Comparison of ENCODE assay signal across 22 cellular contexts in genomic region chr12:5723711-5724252, GRCh38.
A peak's percentile ranks its signal among the peaks of the same experiment; 100 is the strongest.
DNase-seq lines count a peak whose midpoint lies in the region; ATAC-seq and TF ChIP-seq lines count a peak whose summit lies in the region.
"Had no signal": no experiment of that assay in that cellular context is flagged by ENCODE, and none has a peak within 500 bp of the region (broad histone marks: within the 10 kb centered on the region; RNA-seq: fewer than 3 reads in every experiment).

No MANE protein-coding gene starts in this region.

- no peak overlapping the region for H4K8ac ChIP-seq in trophoblast cell (ENCODE audit: low read depth, low read length)

- H3K4me1 Mint-ChIP-seq in activated CD8-positive, alpha-beta memory T cell treated with anti-CD3 and anti-CD28 coated beads, Interleukin-2, amount 10 ng/mL, durations not matched to agents 7 days and 5 days = no peaks in the 10 kb centered on the region
- H3K4me1 Mint-ChIP-seq in activated naive CD8-positive, alpha-beta T cell treated with anti-CD3 and anti-CD28 coated beads, Interleukin-2, amount 50 U/mL, for 24 hours = no peaks in the 10 kb centered on the region
- H3K4me1 Mint-ChIP-seq: CD4-positive, alpha-beta memory T cell; IgD-negative memory B cell had no signal

- H3K27ac ChIP-seq in trophoblast cell (ENCODE audit: low read depth, low read length) (no peak overlapping the region), tibial artery (no peak overlapping the region)
- H3K27ac ChIP-seq: 22Rv1, A549, GM23248 had no signal

- no peak overlapping the region for H3K9ac ChIP-seq in trophoblast cell (ENCODE audit: low read length)
- H3K9ac ChIP-seq: GM23248 had no signal

- H3K27me3 ChIP-seq in trophoblast cell (ENCODE audit: insufficient read depth, low read length) (no peaks in the 10 kb centered on the region), tibial artery (no peaks in the 10 kb centered on the region)

- peaks cover 16% of the 10 kb centered on the region for H3K27me3 Mint-ChIP-seq in activated CD8-positive, alpha-beta memory T cell treated with anti-CD3 and anti-CD28 coated beads, Interleukin-2, amount 10 ng/mL, durations not matched to agents 7 days and 5 days
- H3K27me3 Mint-ChIP-seq in activated naive CD8-positive, alpha-beta T cell treated with anti-CD3 and anti-CD28 coated beads, Interleukin-2, amount 50 U/mL, for 24 hours = peaks cover 9% of the 10 kb centered on the region

- no peak overlapping the region for H2BK120ac ChIP-seq in trophoblast cell (ENCODE audit: insufficient read depth, low read length, poor library complexity)

- no peak overlapping the region for H3K4me3 Mint-ChIP-seq in activated CD8-positive, alpha-beta memory T cell treated with anti-CD3 and anti-CD28 coated beads, Interleukin-2, amount 10 ng/mL, durations not matched to agents 7 days and 5 days
- H3K4me3 Mint-ChIP-seq in activated naive CD8-positive, alpha-beta T cell treated with anti-CD3 and anti-CD28 coated beads, Interleukin-2, amount 50 U/mL, for 24 hours = no peak overlapping the region
- H3K4me3 Mint-ChIP-seq: CD4-positive, alpha-beta memory T cell; HFFc6; IgD-negative memory B cell had no signal

- no peak overlapping the region for H3K27ac Mint-ChIP-seq in activated CD8-positive, alpha-beta memory T cell treated with anti-CD3 and anti-CD28 coated beads, Interleukin-2, amount 10 ng/mL, durations not matched to agents 7 days and 5 days
- H3K27ac Mint-ChIP-seq in activated naive CD8-positive, alpha-beta T cell treated with anti-CD3 and anti-CD28 coated beads, Interleukin-2, amount 50 U/mL, for 24 hours = no peak overlapping the region
- H3K27ac Mint-ChIP-seq: CD14-positive monocyte; CD4-positive, alpha-beta memory T cell; HFFc6; IgD-negative memory B cell had no signal

- CTCF ChIA-PET in activated CD8-positive, alpha-beta memory T cell treated with anti-CD3 and anti-CD28 coated beads, Interleukin-2, amount 10 ng/mL, durations not matched to agents 7 days and 5 days (lab: Charles Lee) = no interaction called here

- H3K4me2 ChIP-seq in trophoblast cell (ENCODE audit: low read length) = no peak overlapping the region
- H3K4me2 ChIP-seq: A549 had no signal

- H3K36me3 ChIP-seq in trophoblast cell (ENCODE audit: control insufficient read depth in 1 of 2, insufficient read depth in 2 of 2, low read length in 2 of 2) = no peaks in the 10 kb centered on the region
- H3K36me3 ChIP-seq in tibial artery = no peaks in the 10 kb centered on the region

- no peaks in the 10 kb centered on the region for H3K79me2 ChIP-seq in trophoblast cell (ENCODE audit: control insufficient read depth, insufficient read depth, low read length, poor library complexity)

- ATAC-seq in activated CD8-positive, alpha-beta memory T cell treated with anti-CD3 and anti-CD28 coated beads, Interleukin-2, amount 10 ng/mL, durations not matched to agents 7 days and 5 days = no peak
- no peak for ATAC-seq in activated naive CD8-positive, alpha-beta T cell treated with anti-CD3 and anti-CD28 coated beads, Interleukin-2, amount 50 U/mL, for 24 hours
- ATAC-seq: A549, GM12878, HCT116, HepG2 had no signal

- H3K4me3 ChIP-seq in trophoblast cell (ENCODE audit: low read depth, low read length) (no peak overlapping the region), tibial artery (no peak overlapping the region)
- H3K4me3 ChIP-seq: A549, GM12878, GM23248 had no signal

- TF ChIP-seq CTCF in tibial artery (IDR thresholded peaks at IDR 0.05) = no peak

- H3K4me1 ChIP-seq in trophoblast cell (ENCODE audit: control insufficient read depth in 1 of 2, insufficient read depth in 2 of 2, low read length in 2 of 2) = no peaks in the 10 kb centered on the region
- peaks cover 0 to 10% (median 3%) of the 10 kb centered on the region in 4 donors for H3K4me1 ChIP-seq in tibial artery
- H3K4me1 ChIP-seq: A549 had no signal

- H3K18ac ChIP-seq in trophoblast cell (ENCODE audit: low read length) = no peak overlapping the region

- H2BK12ac ChIP-seq in trophoblast cell (ENCODE audit: low read length) = no peak overlapping the region

- H3K4ac ChIP-seq in trophoblast cell (ENCODE audit: low read depth, low read length) = no peak overlapping the region

- no peaks in the 10 kb centered on the region for H3K36me3 Mint-ChIP-seq in activated CD8-positive, alpha-beta memory T cell treated with anti-CD3 and anti-CD28 coated beads, Interleukin-2, amount 10 ng/mL, durations not matched to agents 7 days and 5 days
- no peaks in the 10 kb centered on the region for H3K36me3 Mint-ChIP-seq in activated naive CD8-positive, alpha-beta T cell treated with anti-CD3 and anti-CD28 coated beads, Interleukin-2, amount 50 U/mL, for 24 hours (ENCODE audit: low read depth)
- H3K36me3 Mint-ChIP-seq: CD14-positive monocyte; CD4-positive, alpha-beta memory T cell; IgD-negative memory B cell had no signal

- DNase-seq in activated CD8-positive, alpha-beta memory T cell treated with anti-CD3 and anti-CD28 coated beads, Interleukin-2, amount 10 ng/mL, durations not matched to agents 7 days and 5 days = peak; percentile 19
- DNase-seq in activated CD8-positive, alpha-beta memory T cell treated with anti-CD3 and anti-CD28 coated beads, Interleukin-2, amount 50 U/mL, for 4 hours = no peak
- DNase-seq in islet precursor cell (peak; percentile 49), trophoblast cell (peak in 1 of 2 donors; percentile 13), NCI-H1105 (lab: John Stamatoyannopoulos, UW) (no peak), tibial artery (no peak)
- no peak for DNase-seq in activated naive CD8-positive, alpha-beta T cell treated with anti-CD3 and anti-CD28 coated beads, Interleukin-2, amount 50 U/mL, for 24 hours
- DNase-seq: AML-193; Calu3; CD4-positive, alpha-beta memory T cell; DND-41; EL; GM23248; HFFc6; KG1 had no signal

- H2AK5ac ChIP-seq in trophoblast cell (ENCODE audit: low read length) = no peak overlapping the region

- no peak overlapping the region for H2BK5ac ChIP-seq in trophoblast cell (ENCODE audit: low read depth, low read length, poor library complexity)

- H4K91ac ChIP-seq in trophoblast cell (ENCODE audit: low read depth, low read length) = no peak overlapping the region

- H3K9me3 Mint-ChIP-seq in activated CD8-positive, alpha-beta memory T cell treated with anti-CD3 and anti-CD28 coated beads, Interleukin-2, amount 10 ng/mL, durations not matched to agents 7 days and 5 days (ENCODE audit: low read depth) = no peaks in the 10 kb centered on the region
- H3K9me3 Mint-ChIP-seq in activated naive CD8-positive, alpha-beta T cell treated with anti-CD3 and anti-CD28 coated beads, Interleukin-2, amount 50 U/mL, for 24 hours = no peaks in the 10 kb centered on the region
- H3K9me3 Mint-ChIP-seq: HFFc6, IgD-negative memory B cell had no signal

- no peak overlapping the region for H3K14ac ChIP-seq in trophoblast cell (ENCODE audit: low read length)

- H3K79me1 ChIP-seq in trophoblast cell (ENCODE audit: low read length) = no peaks in the 10 kb centered on the region

- intact Hi-C loops in tibial artery (cut with DNase I; ENCODE audit: low total_unique reads) = no loop called here

- H3K9me3 ChIP-seq in trophoblast cell (ENCODE audit: insufficient read depth, low read depth, low read length) (peaks cover 2% of the 10 kb centered on the region), tibial artery (no peaks in the 10 kb centered on the region)
- H3K9me3 ChIP-seq: A549 had no signal

- H2AFZ ChIP-seq in trophoblast cell (ENCODE audit: insufficient read depth, low read length, poor library complexity) = no peak overlapping the region
- H2AFZ ChIP-seq: GM23248 had no signal

- WGBS in trophoblast cell (ENCODE audit: extremely low coverage, insufficient coverage, insufficient read length) = no CpG with 5 or more reads among the region's 4 CpGs

- no peak overlapping the region for H4K12ac ChIP-seq in trophoblast cell (ENCODE audit: low read depth, low read length)

- peak overlapping the region; percentile 40 for H3K23ac ChIP-seq in trophoblast cell (ENCODE audit: low read length)

Comparison
In these comparisons a context has a peak if more than half of its experiments do, and no peak if none do; other contexts are left out.
1. DNase-seq: peak in activated CD8-positive, alpha-beta memory T cell treated with anti-CD3 and anti-CD28 coated beads, Interleukin-2, amount 10 ng/mL, durations not matched to agents 7 days and 5 days (single experiment) and islet precursor cell (single experiment); none in activated CD8-positive, alpha-beta memory T cell treated with anti-CD3 and anti-CD28 coated beads, Interleukin-2, amount 50 U/mL, for 4 hours (single experiment), NCI-H1105 (single experiment), activated naive CD8-positive, alpha-beta T cell treated with anti-CD3 and anti-CD28 coated beads, Interleukin-2, amount 50 U/mL, for 24 hours (single experiment) and tibial artery (0 of 2).